8 cellular contexts compared by ENCODE assay signal in genomic region chr18:76177160-76177559, GRCh38.
"Had no signal": no experiment of that assay in that cellular context is flagged by ENCODE, and none has a peak within 500 bp of the region (broad histone marks: within the 10 kb centered on the region; RNA-seq: fewer than 3 reads in every experiment).

No MANE protein-coding gene starts in this region.

- H3K9me3 Mint-ChIP-seq: GM23338, H9 had no signal

- H3K4me3 ChIP-seq: GM23338 had no signal

- H2AFZ ChIP-seq: GM23338 had no signal

- H3K27ac ChIP-seq: KMS-11 had no signal

- H3K4me3 Mint-ChIP-seq: GM23338, H9 had no signal

- H3K9ac ChIP-seq: KMS-11 had no signal

- FAIRE-seq: H1, H54, HTR-8/SVneo had no signal

- DNase-seq: H9, HCEC 1CT, KBM-7 had no signal

- H3K27ac Mint-ChIP-seq: GM23338, H9 had no signal

- H3K4me2 ChIP-seq: GM23338, KMS-11 had no signal

- ATAC-seq: GM23338 had no signal
